ENCODE assay signal across 8 cellular contexts in the genomic region with DNA sequence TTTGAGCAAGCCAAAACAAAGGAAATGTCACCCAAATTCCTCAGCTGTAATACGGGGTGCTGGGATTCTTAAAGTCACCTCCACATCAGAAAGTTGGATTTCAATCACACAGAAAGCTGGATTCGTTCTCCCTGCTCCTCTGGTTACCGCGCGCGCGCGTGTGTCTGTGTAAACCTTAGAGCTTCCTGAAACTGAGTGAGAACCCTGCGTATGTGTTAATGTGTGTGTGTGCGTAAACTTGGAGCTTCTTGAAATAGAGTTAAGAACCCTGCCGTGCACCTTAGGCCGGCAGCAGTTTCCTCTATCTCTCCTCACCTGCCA. TPM values are rescaled to one million over a fixed set of nuclear protein-coding genes. Genes with fewer than 3 reads are reported as not detected.
DNase-seq lines count a peak whose midpoint lies in the region; ATAC-seq, FAIRE-seq and TF ChIP-seq lines count a peak whose summit lies in the region.

No MANE protein-coding gene starts in this region.

- no peak for TF ChIP-seq CTCF in astrocyte (IDR thresholded peaks at IDR 0.05; ENCODE audit: insufficient read depth, low read depth, low read length)

- FAIRE-seq in astrocyte (lab: Jason Lieb, UNC), result no peak

- DNase-seq in activated naive CD4-positive, alpha-beta T cell treated with anti-CD3 and anti-CD28 coated beads, Interleukin-2, amount 10 ng/mL, durations not matched to agents 7 days and 5 days, result peak; percentile 50
- DNase-seq in activated naive CD4-positive, alpha-beta T cell treated with anti-CD3 and anti-CD28 coated beads, Interleukin-2, amount 50 U/mL, for 16 hours, result no peak
- DNase-seq in MG63 (no peak), astrocyte (ENCODE audit: low read depth) (peak; percentile 25), immature natural killer cell (no peak), NCI-H510A treated with DMSO at 0.1 percent for 48 hours (lab: John Stamatoyannopoulos, UW) (no peak), hippocampal formation (lab: John Stamatoyannopoulos, UW) (no peak)

- H3K27me3 Mint-ChIP-seq in activated naive CD4-positive, alpha-beta T cell treated with anti-CD3 and anti-CD28 coated beads, Interleukin-2, amount 10 ng/mL, durations not matched to agents 7 days and 5 days, result peaks cover 43% of the 10 kb centered on the region
- H3K27me3 Mint-ChIP-seq in astrocyte (ENCODE audit: low read depth, unreplicated experiment), result peaks cover 18% of the 10 kb centered on the region
- H3K27me3 Mint-ChIP-seq in immature natural killer cell (ENCODE audit: low read depth in 3 of 3), result peaks cover 7 to 9% (median 8%) of the 10 kb centered on the region in 3 donors
- no peaks in the 10 kb centered on the region for H3K27me3 Mint-ChIP-seq in stimulated activated memory B cell treated with anti-CD40 and anti-IgM and Interleukin-4, amounts not matched to agents 10 μg/mL and 1 μg/mL and 100 μg/mL, for 72 hours

- H3K4me2 ChIP-seq in astrocyte (ENCODE audit: low read length), result peak overlapping the region; percentile 95

- H2AFZ ChIP-seq in astrocyte (ENCODE audit: low read depth, low read length), result peak overlapping the region; percentile 89

- no peaks in the 10 kb centered on the region for H3K36me3 ChIP-seq in MG63
- peaks cover 4% of the 10 kb centered on the region for H3K36me3 ChIP-seq in astrocyte (ENCODE audit: insufficient read depth, low read length)

- no peaks in the 10 kb centered on the region for H3K36me3 Mint-ChIP-seq in activated naive CD4-positive, alpha-beta T cell treated with anti-CD3 and anti-CD28 coated beads, Interleukin-2, amount 10 ng/mL, durations not matched to agents 7 days and 5 days
- H3K36me3 Mint-ChIP-seq in astrocyte (ENCODE audit: low read depth, unreplicated experiment), result peaks cover 4% of the 10 kb centered on the region
- peaks cover 0 to 12% (median 10%) of the 10 kb centered on the region in 3 donors for H3K36me3 Mint-ChIP-seq in immature natural killer cell
- peaks cover 7% of the 10 kb centered on the region for H3K36me3 Mint-ChIP-seq in stimulated activated memory B cell treated with anti-CD40 and anti-IgM and Interleukin-4, amounts not matched to agents 10 μg/mL and 1 μg/mL and 100 μg/mL, for 72 hours

- no peaks in the 10 kb centered on the region for H4K20me1 ChIP-seq in astrocyte (ENCODE audit: insufficient read depth, low read length)

- no peaks in the 10 kb centered on the region for H3K79me2 ChIP-seq in astrocyte (ENCODE audit: insufficient read depth, low read length)

- H3K9ac ChIP-seq in astrocyte (ENCODE audit: low read length), result peak overlapping the region; percentile 91

- H3K4me3 Mint-ChIP-seq in activated naive CD4-positive, alpha-beta T cell treated with anti-CD3 and anti-CD28 coated beads, Interleukin-2, amount 10 ng/mL, durations not matched to agents 7 days and 5 days, result peak overlapping the region; percentile 88
- H3K4me3 Mint-ChIP-seq in astrocyte (ENCODE audit: unreplicated experiment), result peak overlapping the region; percentile 94
- peak overlapping the region; percentile 93 to 96 (median 94) for H3K4me3 Mint-ChIP-seq in immature natural killer cell
- peak overlapping the region; percentile 90 for H3K4me3 Mint-ChIP-seq in stimulated activated memory B cell treated with anti-CD40 and anti-IgM and Interleukin-4, amounts not matched to agents 10 μg/mL and 1 μg/mL and 100 μg/mL, for 72 hours

- H3K27ac ChIP-seq in astrocyte (ENCODE audit: low read depth, low read length), result peak overlapping the region; percentile 84

- peaks cover 4% of the 10 kb centered on the region for H3K4me1 ChIP-seq in astrocyte (ENCODE audit: insufficient read depth, low read length)

- H3K9me3 ChIP-seq in MG63 (no peaks in the 10 kb centered on the region), astrocyte (ENCODE audit: insufficient read depth, low read depth, low read length) (no peaks in the 10 kb centered on the region)

- H3K4me3 ChIP-seq in MG63, result peak overlapping the region; percentile 95
- H3K4me3 ChIP-seq in astrocyte (ENCODE audit: insufficient read depth, low read depth, low read length), result peak overlapping the region; percentile 79

- H3K4me1 Mint-ChIP-seq in activated naive CD4-positive, alpha-beta T cell treated with anti-CD3 and anti-CD28 coated beads, Interleukin-2, amount 10 ng/mL, durations not matched to agents 7 days and 5 days, result peaks cover 25% of the 10 kb centered on the region
- H3K4me1 Mint-ChIP-seq in astrocyte (ENCODE audit: low read depth, unreplicated experiment), result peaks cover 8% of the 10 kb centered on the region
- H3K4me1 Mint-ChIP-seq in immature natural killer cell, result peaks cover 22 to 40% of the 10 kb centered on the region in 2 donors
- H3K4me1 Mint-ChIP-seq in stimulated activated memory B cell treated with anti-CD40 and anti-IgM and Interleukin-4, amounts not matched to agents 10 μg/mL and 1 μg/mL and 100 μg/mL, for 72 hours, result peaks cover 12% of the 10 kb centered on the region

- CTCF ChIA-PET in activated naive CD4-positive, alpha-beta T cell treated with anti-CD3 and anti-CD28 coated beads, Interleukin-2, amount 10 ng/mL, durations not matched to agents 7 days and 5 days (lab: Charles Lee), result interaction anchor here (1.1 to 1.6 kb wide), 7 partner anchors 80 to 531 kb away, joined by 3 to 7 read pairs (median 4); no protein-coding TSS in a partner anchor

- H3K9me3 Mint-ChIP-seq in activated naive CD4-positive, alpha-beta T cell treated with anti-CD3 and anti-CD28 coated beads, Interleukin-2, amount 10 ng/mL, durations not matched to agents 7 days and 5 days, result no peaks in the 10 kb centered on the region
- H3K9me3 Mint-ChIP-seq in astrocyte (ENCODE audit: unreplicated experiment) (no peaks in the 10 kb centered on the region), immature natural killer cell (no peaks in the 10 kb centered on the region)
- no peaks in the 10 kb centered on the region for H3K9me3 Mint-ChIP-seq in stimulated activated memory B cell treated with anti-CD40 and anti-IgM and Interleukin-4, amounts not matched to agents 10 μg/mL and 1 μg/mL and 100 μg/mL, for 72 hours

- H3K27me3 ChIP-seq in MG63 (no peaks in the 10 kb centered on the region), astrocyte (ENCODE audit: insufficient read depth, low read length) (peaks cover 5% of the 10 kb centered on the region)

- ATAC-seq in stimulated activated memory B cell treated with anti-CD40 and anti-IgM and Interleukin-4, amounts not matched to agents 10 μg/mL and 1 μg/mL and 100 μg/mL, for 72 hours, result peak; percentile 44

- H3K27ac Mint-ChIP-seq in activated naive CD4-positive, alpha-beta T cell treated with anti-CD3 and anti-CD28 coated beads, Interleukin-2, amount 10 ng/mL, durations not matched to agents 7 days and 5 days, result peak overlapping the region; percentile 65
- H3K27ac Mint-ChIP-seq in astrocyte (ENCODE audit: unreplicated experiment), result peak overlapping the region; percentile 94
- peak overlapping the region; percentile 95 to 97 (median 96) for H3K27ac Mint-ChIP-seq in immature natural killer cell
- H3K27ac Mint-ChIP-seq in stimulated activated memory B cell treated with anti-CD40 and anti-IgM and Interleukin-4, amounts not matched to agents 10 μg/mL and 1 μg/mL and 100 μg/mL, for 72 hours, result peak overlapping the region; percentile 89

RNA-seq across cellular contexts. Expression of a gene that starts 0.6 kb away (rescaled TPM):
- 10.4 and 43.7 TPM in 2 replicates for total RNA-seq in MG63 (2014; rRNA removed; shearing (Covaris generic); ENCODE audit: low replicate concordance)
- total RNA-seq in astrocyte, result 20.6 and 25.9 TPM in 2 replicates
- 10 to 100 TPM in 2 of 3 donors, 1 to 10 TPM in 1; 4.0 to 15.3 (median 10.5) TPM for polyA plus RNA-seq in immature natural killer cell

RNA-seq across cellular contexts. Expression of a gene that starts 45.0 kb away (rescaled TPM):
- not detected in 2 replicates for total RNA-seq in MG63 (2014; rRNA removed; shearing (Covaris generic); ENCODE audit: low replicate concordance)
- not detected in 2 replicates for total RNA-seq in astrocyte
- polyA plus RNA-seq in immature natural killer cell, result not detected

RNA-seq across cellular contexts. Expression of a gene that starts 45.0 kb away (rescaled TPM):
- total RNA-seq in MG63 (2014; rRNA removed; shearing (Covaris generic); ENCODE audit: low replicate concordance), result not detected in 2 replicates
- not detected in 2 replicates for total RNA-seq in astrocyte
- polyA plus RNA-seq in immature natural killer cell, result not detected

Comparison
In these comparisons a context has a peak if more than half of its experiments do, and no peak if none do; other contexts are left out.
1. DNase-seq: peak in activated naive CD4-positive, alpha-beta T cell treated with anti-CD3 and anti-CD28 coated beads, Interleukin-2, amount 10 ng/mL, durations not matched to agents 7 days and 5 days (single experiment) and astrocyte (single experiment); none in activated naive CD4-positive, alpha-beta T cell treated with anti-CD3 and anti-CD28 coated beads, Interleukin-2, amount 50 U/mL, for 16 hours (single experiment), MG63 (single experiment), immature natural killer cell (0 of 3), NCI-H510A treated with DMSO at 0.1 percent for 48 hours (single experiment) and hippocampal formation (0 of 2).
2. Peak in every context shown above with its lines, with median percentiles within 50 percentile points of each other: H3K27ac Mint-ChIP-seq and H3K4me3 Mint-ChIP-seq.